Comparison of ENCODE assay signal across 22 cellular contexts in genomic region chr22:47615051-47615450, GRCh38.
"Had no signal": no experiment of that assay in that cellular context is flagged by ENCODE, and none has a peak within 500 bp of the region (broad histone marks: within the 10 kb centered on the region; RNA-seq: fewer than 3 reads in every experiment).

No MANE protein-coding gene starts in this region.

- H3K27ac ChIP-seq: adrenal gland, KMS-11, SJSA1 had no signal

- H3K4me3 ChIP-seq: adrenal gland, SJSA1 had no signal

- H3K27ac Mint-ChIP-seq: activated CD8-positive, alpha-beta T cell treated with anti-CD3 and anti-CD28 coated beads, Interleukin-2, amount 10 ng/mL, durations not matched to agents 7 days and 5 days; activated naive CD4-positive, alpha-beta T cell treated with anti-CD3 and anti-CD28 coated beads for 36 hours; activated naive CD8-positive, alpha-beta T cell treated with anti-CD3 and anti-CD28 coated beads, Interleukin-2, amount 10 ng/mL, durations not matched to agents 7 days and 5 days; activated T-cell treated with anti-CD3 and anti-CD28 coated beads, Interleukin-2, amount 50 U/mL, for 24 hours; activated T-helper 1 cell treated with anti-CD3 and anti-CD28 coated beads, Interleukin-12 subunit alpha, Interleukin-12 subunit beta, Interleukin-2, Interleukin-4 antibody, amounts not matched to agents 30 ng/mL and 10 ng/mL and 1 ng/mL, durations not matched to agents 14 hours and 24 hours and 36 hours; T-helper 1 cell treated with Interleukin-12 subunit alpha and Interleukin-12 subunit beta and Interleukin-4 antibody, amounts not matched to agents 30 μg/mL and 1 μg/mL, for 36 hours had no signal

- H3K4me2 ChIP-seq: KMS-11 had no signal

- H3K36me3 Mint-ChIP-seq: activated naive CD8-positive, alpha-beta T cell treated with anti-CD3 and anti-CD28 coated beads, Interleukin-2, amount 10 ng/mL, durations not matched to agents 7 days and 5 days had no signal

- DNase-seq: activated CD4-positive, alpha-beta T cell treated with anti-CD3 and anti-CD28 coated beads for 4 hours; activated CD4-positive, alpha-beta T cell treated with anti-CD3 and anti-CD28 coated beads, Interleukin-2, amount 50 U/mL, for 4 hours; activated CD8-positive, alpha-beta T cell treated with anti-CD3 and anti-CD28 coated beads, Interleukin-2, amount 10 ng/mL, durations not matched to agents 7 days and 5 days; activated gamma-delta T cell; activated naive CD4-positive, alpha-beta T cell treated with anti-CD3 and anti-CD28 coated beads for 36 hours; activated naive CD8-positive, alpha-beta T cell treated with anti-CD3 and anti-CD28 coated beads, Interleukin-2, amount 10 ng/mL, durations not matched to agents 7 days and 5 days; activated T-cell treated with anti-CD3 and anti-CD28 coated beads, Interleukin-2, amount 50 U/mL, for 24 hours; adrenal gland; anterior cingulate cortex; caudate nucleus; NCI-H1092; NCI-H1930; NCI-H2171; NCI-H226; NCI-H526; NCI-H82; SHP77; SW 1271 had no signal

- H3K27me3 ChIP-seq: adrenal gland, SJSA1 had no signal

- H3K4me3 Mint-ChIP-seq: activated CD8-positive, alpha-beta T cell treated with anti-CD3 and anti-CD28 coated beads, Interleukin-2, amount 10 ng/mL, durations not matched to agents 7 days and 5 days; activated naive CD4-positive, alpha-beta T cell treated with anti-CD3 and anti-CD28 coated beads for 36 hours; activated naive CD8-positive, alpha-beta T cell treated with anti-CD3 and anti-CD28 coated beads, Interleukin-2, amount 10 ng/mL, durations not matched to agents 7 days and 5 days; activated T-cell treated with anti-CD3 and anti-CD28 coated beads, Interleukin-2, amount 50 U/mL, for 24 hours; activated T-helper 1 cell treated with anti-CD3 and anti-CD28 coated beads, Interleukin-12 subunit alpha, Interleukin-12 subunit beta, Interleukin-2, Interleukin-4 antibody, amounts not matched to agents 30 ng/mL and 10 ng/mL and 1 ng/mL, durations not matched to agents 14 hours and 24 hours and 36 hours; T-helper 1 cell treated with Interleukin-12 subunit alpha and Interleukin-12 subunit beta and Interleukin-4 antibody, amounts not matched to agents 30 μg/mL and 1 μg/mL, for 36 hours had no signal

- H3K4me1 Mint-ChIP-seq: activated naive CD8-positive, alpha-beta T cell treated with anti-CD3 and anti-CD28 coated beads, Interleukin-2, amount 10 ng/mL, durations not matched to agents 7 days and 5 days had no signal

- H3K27me3 Mint-ChIP-seq: activated naive CD8-positive, alpha-beta T cell treated with anti-CD3 and anti-CD28 coated beads, Interleukin-2, amount 10 ng/mL, durations not matched to agents 7 days and 5 days had no signal

- H3K4me1 ChIP-seq: adrenal gland, SJSA1 had no signal

- H3K9me3 ChIP-seq: adrenal gland, SJSA1 had no signal

- H3K9me3 Mint-ChIP-seq: activated T-cell treated with anti-CD3 and anti-CD28 coated beads, Interleukin-2, amount 50 U/mL, for 24 hours; activated T-helper 1 cell treated with anti-CD3 and anti-CD28 coated beads, Interleukin-12 subunit alpha, Interleukin-12 subunit beta, Interleukin-2, Interleukin-4 antibody, amounts not matched to agents 30 ng/mL and 10 ng/mL and 1 ng/mL, durations not matched to agents 14 hours and 24 hours and 36 hours; T-helper 1 cell treated with Interleukin-12 subunit alpha and Interleukin-12 subunit beta and Interleukin-4 antibody, amounts not matched to agents 30 μg/mL and 1 μg/mL, for 36 hours had no signal

- H3K36me3 ChIP-seq: adrenal gland, SJSA1 had no signal

- H3K9ac ChIP-seq: KMS-11 had no signal
